ENCODE assay signal across 1 cellular context in genomic region chr18:68714707-68715496, GRCh38.
A peak's percentile ranks its signal among the peaks of the same experiment; 100 is the strongest.
TF ChIP-seq lines count a peak whose summit lies in the region.

A gene with protein sequence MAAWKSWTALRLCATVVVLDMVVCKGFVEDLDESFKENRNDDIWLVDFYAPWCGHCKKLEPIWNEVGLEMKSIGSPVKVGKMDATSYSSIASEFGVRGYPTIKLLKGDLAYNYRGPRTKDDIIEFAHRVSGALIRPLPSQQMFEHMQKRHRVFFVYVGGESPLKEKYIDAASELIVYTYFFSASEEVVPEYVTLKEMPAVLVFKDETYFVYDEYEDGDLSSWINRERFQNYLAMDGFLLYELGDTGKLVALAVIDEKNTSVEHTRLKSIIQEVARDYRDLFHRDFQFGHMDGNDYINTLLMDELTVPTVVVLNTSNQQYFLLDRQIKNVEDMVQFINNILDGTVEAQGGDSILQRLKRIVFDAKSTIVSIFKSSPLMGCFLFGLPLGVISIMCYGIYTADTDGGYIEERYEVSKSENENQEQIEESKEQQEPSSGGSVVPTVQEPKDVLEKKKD (minus strand): TSS chr18:68715108. CDS start chr18:68714981, 127 bp downstream.

TF ChIP-seq in HepG2, 621 proteins besides CTCF, POLR2A, EP300 and RAD21 (continued from another document and continues in another):
- TF ChIP-seq, protein P1, sequence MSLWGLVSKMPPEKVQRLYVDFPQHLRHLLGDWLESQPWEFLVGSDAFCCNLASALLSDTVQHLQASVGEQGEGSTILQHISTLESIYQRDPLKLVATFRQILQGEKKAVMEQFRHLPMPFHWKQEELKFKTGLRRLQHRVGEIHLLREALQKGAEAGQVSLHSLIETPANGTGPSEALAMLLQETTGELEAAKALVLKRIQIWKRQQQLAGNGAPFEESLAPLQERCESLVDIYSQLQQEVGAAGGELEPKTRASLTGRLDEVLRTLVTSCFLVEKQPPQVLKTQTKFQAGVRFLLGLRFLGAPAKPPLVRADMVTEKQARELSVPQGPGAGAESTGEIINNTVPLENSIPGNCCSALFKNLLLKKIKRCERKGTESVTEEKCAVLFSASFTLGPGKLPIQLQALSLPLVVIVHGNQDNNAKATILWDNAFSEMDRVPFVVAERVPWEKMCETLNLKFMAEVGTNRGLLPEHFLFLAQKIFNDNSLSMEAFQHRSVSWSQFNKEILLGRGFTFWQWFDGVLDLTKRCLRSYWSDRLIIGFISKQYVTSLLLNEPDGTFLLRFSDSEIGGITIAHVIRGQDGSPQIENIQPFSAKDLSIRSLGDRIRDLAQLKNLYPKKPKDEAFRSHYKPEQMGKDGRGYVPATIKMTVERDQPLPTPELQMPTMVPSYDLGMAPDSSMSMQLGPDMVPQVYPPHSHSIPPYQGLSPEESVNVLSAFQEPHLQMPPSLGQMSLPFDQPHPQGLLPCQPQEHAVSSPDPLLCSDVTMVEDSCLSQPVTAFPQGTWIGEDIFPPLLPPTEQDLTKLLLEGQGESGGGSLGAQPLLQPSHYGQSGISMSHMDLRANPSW (CRISPR knock-in tag; IDR thresholded peaks at IDR 0.05; ENCODE audit: borderline replicate concordance), result no peak
- TF ChIP-seq NFE2L1 (CRISPR knock-in tag; IDR thresholded peaks at IDR 0.05; ENCODE audit: borderline replicate concordance), result no peak
- no peak for TF ChIP-seq CEBPZ (IDR thresholded peaks at IDR 0.05; ENCODE audit: low read length)
- TF ChIP-seq NONO (IDR thresholded peaks at IDR 0.05), result no peak
- TF ChIP-seq NONO (CRISPR knock-in tag; conservative IDR thresholded peaks at IDR 0.05), result 0 out of 2 replicates have a peak, but pooled peaks have one; percentile 55
- TF ChIP-seq TFDP2 (CRISPR knock-in tag; IDR thresholded peaks at IDR 0.05), result peak; percentile 96
- peak; percentile 92 for TF ChIP-seq HOXA5 (CRISPR knock-in tag; IDR thresholded peaks at IDR 0.05)
- TF ChIP-seq RORA (CRISPR knock-in tag; IDR thresholded peaks at IDR 0.05), result no peak
- peak; percentile 72; the same call in 1 of the 2 replicates for TF ChIP-seq ZBTB2 (CRISPR knock-in tag; IDR thresholded peaks at IDR 0.05; ENCODE audit: low read depth)
- peak; percentile 61; the same call in 1 of the 2 replicates for TF ChIP-seq REPIN1 (CRISPR knock-in tag; IDR thresholded peaks at IDR 0.05; ENCODE audit: borderline replicate concordance, low read depth)
- TF ChIP-seq, protein P2, sequence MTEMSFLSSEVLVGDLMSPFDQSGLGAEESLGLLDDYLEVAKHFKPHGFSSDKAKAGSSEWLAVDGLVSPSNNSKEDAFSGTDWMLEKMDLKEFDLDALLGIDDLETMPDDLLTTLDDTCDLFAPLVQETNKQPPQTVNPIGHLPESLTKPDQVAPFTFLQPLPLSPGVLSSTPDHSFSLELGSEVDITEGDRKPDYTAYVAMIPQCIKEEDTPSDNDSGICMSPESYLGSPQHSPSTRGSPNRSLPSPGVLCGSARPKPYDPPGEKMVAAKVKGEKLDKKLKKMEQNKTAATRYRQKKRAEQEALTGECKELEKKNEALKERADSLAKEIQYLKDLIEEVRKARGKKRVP (CRISPR knock-in tag; IDR thresholded peaks at IDR 0.05), result peak in 1 of 2 experiments; percentile 46; a peak in 1 of 4 replicates
- no peak for TF ChIP-seq MBD4 (IDR thresholded peaks at IDR 0.05; ENCODE audit: borderline replicate concordance, low read length)
- peak; percentile 96 for TF ChIP-seq ZSCAN9 (CRISPR knock-in tag; IDR thresholded peaks at IDR 0.05; ENCODE audit: borderline replicate concordance)
- peak; percentile 20; the same call in 1 of the 2 replicates for TF ChIP-seq ZBTB7A (CRISPR knock-in tag; IDR thresholded peaks at IDR 0.05)
- 0 out of 2 replicates have a peak, but pooled peaks have one; percentile 36 for TF ChIP-seq ZBTB3 (CRISPR knock-in tag; IDR thresholded peaks at IDR 0.05; ENCODE audit: borderline replicate concordance, low read depth)
- no peak for TF ChIP-seq JARID2 (CRISPR knock-in tag; IDR thresholded peaks at IDR 0.05; ENCODE audit: insufficient replicate concordance)
- no peak for TF ChIP-seq NCOA1 (CRISPR knock-in tag; IDR thresholded peaks at IDR 0.05)
- TF ChIP-seq TARDBP (CRISPR knock-in tag; IDR thresholded peaks at IDR 0.05), result no peak
- 0 out of 2 replicates have a peak, but pooled peaks have one; percentile 11 for TF ChIP-seq KDM5A (IDR thresholded peaks at IDR 0.05; ENCODE audit: borderline replicate concordance, low read length)
- TF ChIP-seq ATF6 (CRISPR knock-in tag; conservative IDR thresholded peaks at IDR 0.05), result 0 out of 2 replicates have a peak, but pooled peaks have one; percentile 59
- TF ChIP-seq ZNF383 (CRISPR knock-in tag; IDR thresholded peaks at IDR 0.05; ENCODE audit: borderline replicate concordance), result no peak
- TF ChIP-seq LCORL (IDR thresholded peaks at IDR 0.05), result no peak
- peak; percentile 19; the same call in 1 of the 2 replicates for TF ChIP-seq LCORL (CRISPR knock-in tag; IDR thresholded peaks at IDR 0.05)
- TF ChIP-seq KDM6A (CRISPR knock-in tag; IDR thresholded peaks at IDR 0.05; ENCODE audit: low read depth), result peak; percentile 35; the same call in 1 of the 2 replicates
- TF ChIP-seq ZNF777 (CRISPR knock-in tag; IDR thresholded peaks at IDR 0.05), result peak; percentile 91
- TF ChIP-seq MED8 (CRISPR knock-in tag; IDR thresholded peaks at IDR 0.05; ENCODE audit: insufficient replicate concordance), result peak; percentile 73
- TF ChIP-seq U2AF1 (optimal IDR thresholded peaks at IDR 0.05; ENCODE audit: low read depth, low read length), result no peak
- 0 out of 2 replicates have a peak, but pooled peaks have one; percentile 11 for TF ChIP-seq CREB1 (IDR thresholded peaks at IDR 0.05)
- 0 out of 2 replicates have a peak, but pooled peaks have one; percentile 33 for TF ChIP-seq CREB1 (CRISPR knock-in tag; IDR thresholded peaks at IDR 0.05)
- TF ChIP-seq PHF8 (CRISPR knock-in tag; IDR thresholded peaks at IDR 0.05), result peak; percentile 97
- TF ChIP-seq ZMYM4 (CRISPR knock-in tag; IDR thresholded peaks at IDR 0.05), result peak; percentile 90
- TF ChIP-seq ZNF670 (CRISPR knock-in tag; IDR thresholded peaks at IDR 0.05; ENCODE audit: borderline replicate concordance), result no peak
- TF ChIP-seq MED13 (CRISPR knock-in tag; IDR thresholded peaks at IDR 0.05), result 0 out of 2 replicates have a peak, but pooled peaks have one; percentile 65
- peak; percentile 52; the same call in 1 of the 2 replicates for TF ChIP-seq ZNF746 (CRISPR knock-in tag; IDR thresholded peaks at IDR 0.05)
- TF ChIP-seq ZKSCAN8 (CRISPR knock-in tag; IDR thresholded peaks at IDR 0.05; ENCODE audit: borderline replicate concordance), result peak; percentile 59; the same call in 1 of the 2 replicates
- TF ChIP-seq, protein P3, sequence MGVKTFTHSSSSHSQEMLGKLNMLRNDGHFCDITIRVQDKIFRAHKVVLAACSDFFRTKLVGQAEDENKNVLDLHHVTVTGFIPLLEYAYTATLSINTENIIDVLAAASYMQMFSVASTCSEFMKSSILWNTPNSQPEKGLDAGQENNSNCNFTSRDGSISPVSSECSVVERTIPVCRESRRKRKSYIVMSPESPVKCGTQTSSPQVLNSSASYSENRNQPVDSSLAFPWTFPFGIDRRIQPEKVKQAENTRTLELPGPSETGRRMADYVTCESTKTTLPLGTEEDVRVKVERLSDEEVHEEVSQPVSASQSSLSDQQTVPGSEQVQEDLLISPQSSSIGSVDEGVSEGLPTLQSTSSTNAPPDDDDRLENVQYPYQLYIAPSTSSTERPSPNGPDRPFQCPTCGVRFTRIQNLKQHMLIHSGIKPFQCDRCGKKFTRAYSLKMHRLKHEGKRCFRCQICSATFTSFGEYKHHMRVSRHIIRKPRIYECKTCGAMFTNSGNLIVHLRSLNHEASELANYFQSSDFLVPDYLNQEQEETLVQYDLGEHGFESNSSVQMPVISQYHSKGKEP (CRISPR knock-in tag; IDR thresholded peaks at IDR 0.05), result no peak
- TF ChIP-seq GLMP (CRISPR knock-in tag; IDR thresholded peaks at IDR 0.05; ENCODE audit: borderline replicate concordance), result 0 out of 2 replicates have a peak, but pooled peaks have one; percentile 74
- no peak for TF ChIP-seq TAF15 (IDR thresholded peaks at IDR 0.05; ENCODE audit: low read depth, low read length, poor library complexity, severe bottlenecking)
- peak; percentile 70; the same call in 1 of the 2 replicates for TF ChIP-seq PHF21A (CRISPR knock-in tag; IDR thresholded peaks at IDR 0.05)
- TF ChIP-seq MEF2D (CRISPR knock-in tag; IDR thresholded peaks at IDR 0.05), result peak; percentile 91
- peak; percentile 56 for TF ChIP-seq AGO1 (IDR thresholded peaks at IDR 0.05; ENCODE audit: low read depth, low read length, poor library complexity, severe bottlenecking)
- no peak for TF ChIP-seq PRPF4 (IDR thresholded peaks at IDR 0.05; ENCODE audit: low read depth, low read length, poor library complexity, severe bottlenecking)
- peak; percentile 95 for TF ChIP-seq KMT2B (CRISPR knock-in tag; IDR thresholded peaks at IDR 0.05)
- TF ChIP-seq SOX13 (IDR thresholded peaks at IDR 0.05), result no peak
- TF ChIP-seq SOX13 (CRISPR knock-in tag; conservative IDR thresholded peaks at IDR 0.05 in 1 of 2, IDR thresholded peaks at IDR 0.05 in 1 of 2), result 0 out of 4 replicates have a peak, but pooled peaks of 1 of the 2 experiments have one; percentile 28
- peak; percentile 83; the same call in 1 of the 2 replicates for TF ChIP-seq ZNF576 (CRISPR knock-in tag; IDR thresholded peaks at IDR 0.05)
- TF ChIP-seq SIX1 (CRISPR knock-in tag; IDR thresholded peaks at IDR 0.05; ENCODE audit: borderline replicate concordance), result no peak
- TF ChIP-seq ZNF232 (CRISPR knock-in tag; IDR thresholded peaks at IDR 0.05; ENCODE audit: borderline replicate concordance), result peak; percentile 97
